ENCODE assay signal across 8 cellular contexts in genomic region chr3:115836944-115837343, GRCh38.
A peak's percentile ranks its signal among the peaks of the same experiment; 100 is the strongest.
DNase-seq lines count a peak whose midpoint lies in the region; TF ChIP-seq lines count a peak whose summit lies in the region.

No MANE protein-coding gene starts in this region.

- no peak overlapping the region for H3K27ac ChIP-seq in C4-2B

- no peaks in the 10 kb centered on the region for H3K36me3 Mint-ChIP-seq in activated CD4-positive, alpha-beta T cell treated with anti-CD3 and anti-CD28 coated beads, Interleukin-2, amount 10 ng/mL, durations not matched to agents 24 days and 14 days (ENCODE audit: low read depth)
- no peaks in the 10 kb centered on the region for H3K36me3 Mint-ChIP-seq in T-helper 2 cell treated with Interferon-gamma antibody and Interleukin-4, amounts not matched to agents 5 μg/mL and 100 μg/mL, for 36 hours (ENCODE audit: low read depth)

- peak; percentile 19 for DNase-seq in HEK293T (ENCODE audit: extremely low spot score)
- peak; percentile 7 for DNase-seq in UCSD-AML1 (lab: John Stamatoyannopoulos, UW; ENCODE audit: unreplicated experiment)
- DNase-seq in kidney glomerular epithelial cell (lab: John Stamatoyannopoulos, UW): peak; percentile 14
- DNase-seq in activated CD4-positive, alpha-beta T cell treated with anti-CD3 and anti-CD28 coated beads, Interleukin-2, amount 10 ng/mL, durations not matched to agents 24 days and 14 days: no peak
- DNase-seq in T-helper 2 cell treated with Interferon-gamma antibody and Interleukin-4, amounts not matched to agents 5 μg/mL and 100 μg/mL, for 36 hours (ENCODE audit: low spot score): no peak
- no peak for DNase-seq in stimulated activated CD4-positive, alpha-beta T cell treated with anti-CD3 and anti-CD28 coated beads, Interleukin-4, amount 100 ng/mL, for 1 hour
- DNase-seq in medulla oblongata (ENCODE audit: extremely low spot score): no peak

- H3K4me1 Mint-ChIP-seq in activated CD4-positive, alpha-beta T cell treated with anti-CD3 and anti-CD28 coated beads, Interleukin-2, amount 10 ng/mL, durations not matched to agents 24 days and 14 days: no peaks in the 10 kb centered on the region
- no peaks in the 10 kb centered on the region for H3K4me1 Mint-ChIP-seq in T-helper 2 cell treated with Interferon-gamma antibody and Interleukin-4, amounts not matched to agents 5 μg/mL and 100 μg/mL, for 36 hours (ENCODE audit: low read depth)

- POLR2A ChIA-PET in HEK293T (lab: Yijun Ruan, JAX): no interaction called here

- CTCF ChIA-PET in HEK293T (lab: Yijun Ruan, JAX): interaction anchor here (0.7 to 1.6 kb wide), 4 partner anchors 9 to 16 kb away, joined by 3 to 4 read pairs (median 4); no protein-coding TSS in a partner anchor

- intact Hi-C loops in activated CD4-positive, alpha-beta T cell treated with anti-CD3 and anti-CD28 coated beads, Interleukin-2, amount 10 ng/mL, durations not matched to agents 24 days and 14 days (cut with micrococcal nuclease): no loop called here

- no peak overlapping the region for H3K4me3 Mint-ChIP-seq in activated CD4-positive, alpha-beta T cell treated with anti-CD3 and anti-CD28 coated beads, Interleukin-2, amount 10 ng/mL, durations not matched to agents 24 days and 14 days
- H3K4me3 Mint-ChIP-seq in T-helper 2 cell treated with Interferon-gamma antibody and Interleukin-4, amounts not matched to agents 5 μg/mL and 100 μg/mL, for 36 hours: no peak overlapping the region

- H3K27ac Mint-ChIP-seq in activated CD4-positive, alpha-beta T cell treated with anti-CD3 and anti-CD28 coated beads, Interleukin-2, amount 10 ng/mL, durations not matched to agents 24 days and 14 days: no peak overlapping the region
- H3K27ac Mint-ChIP-seq in T-helper 2 cell treated with Interferon-gamma antibody and Interleukin-4, amounts not matched to agents 5 μg/mL and 100 μg/mL, for 36 hours: no peak overlapping the region

- H3K27me3 Mint-ChIP-seq in activated CD4-positive, alpha-beta T cell treated with anti-CD3 and anti-CD28 coated beads, Interleukin-2, amount 10 ng/mL, durations not matched to agents 24 days and 14 days: peaks cover 5% of the 10 kb centered on the region
- H3K27me3 Mint-ChIP-seq in T-helper 2 cell treated with Interferon-gamma antibody and Interleukin-4, amounts not matched to agents 5 μg/mL and 100 μg/mL, for 36 hours (ENCODE audit: low read depth): peaks cover 4% of the 10 kb centered on the region

- H3K9me3 Mint-ChIP-seq in activated CD4-positive, alpha-beta T cell treated with anti-CD3 and anti-CD28 coated beads, Interleukin-2, amount 10 ng/mL, durations not matched to agents 24 days and 14 days: no peaks in the 10 kb centered on the region
- H3K9me3 Mint-ChIP-seq in T-helper 2 cell treated with Interferon-gamma antibody and Interleukin-4, amounts not matched to agents 5 μg/mL and 100 μg/mL, for 36 hours: no peaks in the 10 kb centered on the region

- peak; percentile 83 for TF ChIP-seq CTCF in C4-2B (conservative IDR thresholded peaks at IDR 0.05)

TF ChIP-seq in HEK293T, 16 proteins besides CTCF, POLR2A, EP300 and RAD21:
- TF ChIP-seq SUZ12 (IDR thresholded peaks at IDR 0.05): no peak
- TF ChIP-seq ARNT (IDR thresholded peaks at IDR 0.05): no peak
- TF ChIP-seq FOXA1 (IDR thresholded peaks at IDR 0.05): no peak
- TF ChIP-seq TARDBP (IDR thresholded peaks at IDR 0.05): no peak
- TF ChIP-seq PKNOX1 (IDR thresholded peaks at IDR 0.05): no peak
- no peak for TF ChIP-seq ELF4 (IDR thresholded peaks at IDR 0.05)
- TF ChIP-seq BHLHE40 (IDR thresholded peaks at IDR 0.05; ENCODE audit: borderline replicate concordance): no peak
- no peak for TF ChIP-seq SP1 (IDR thresholded peaks at IDR 0.05)
- TF ChIP-seq LEF1 (IDR thresholded peaks at IDR 0.05; ENCODE audit: borderline replicate concordance): no peak
- TF ChIP-seq L3MBTL2 (conservative IDR thresholded peaks at IDR 0.05): no peak
- no peak for TF ChIP-seq FOXK2 (IDR thresholded peaks at IDR 0.05)
- TF ChIP-seq HDGF (IDR thresholded peaks at IDR 0.05; ENCODE audit: borderline replicate concordance): no peak
- TF ChIP-seq ZNF384 (IDR thresholded peaks at IDR 0.05): no peak
- no peak for TF ChIP-seq NFRKB (IDR thresholded peaks at IDR 0.05)
- no peak for TF ChIP-seq FOXM1 (IDR thresholded peaks at IDR 0.05; ENCODE audit: borderline replicate concordance)
- TF ChIP-seq CTBP1 (IDR thresholded peaks at IDR 0.05; ENCODE audit: borderline replicate concordance): no peak

Comparison
In these comparisons a context has a peak if more than half of its experiments do, and no peak if none do; other contexts are left out.
1. DNase-seq: peak in HEK293T (single experiment), UCSD-AML1 (single experiment) and kidney glomerular epithelial cell (single experiment); none in activated CD4-positive, alpha-beta T cell treated with anti-CD3 and anti-CD28 coated beads, Interleukin-2, amount 10 ng/mL, durations not matched to agents 24 days and 14 days (single experiment), T-helper 2 cell treated with Interferon-gamma antibody and Interleukin-4, amounts not matched to agents 5 μg/mL and 100 μg/mL, for 36 hours (single experiment), stimulated activated CD4-positive, alpha-beta T cell treated with anti-CD3 and anti-CD28 coated beads, Interleukin-4, amount 100 ng/mL, for 1 hour (single experiment) and medulla oblongata (single experiment).